Comparison of ENCODE assay signal across 3 cellular contexts in the genomic region with DNA sequence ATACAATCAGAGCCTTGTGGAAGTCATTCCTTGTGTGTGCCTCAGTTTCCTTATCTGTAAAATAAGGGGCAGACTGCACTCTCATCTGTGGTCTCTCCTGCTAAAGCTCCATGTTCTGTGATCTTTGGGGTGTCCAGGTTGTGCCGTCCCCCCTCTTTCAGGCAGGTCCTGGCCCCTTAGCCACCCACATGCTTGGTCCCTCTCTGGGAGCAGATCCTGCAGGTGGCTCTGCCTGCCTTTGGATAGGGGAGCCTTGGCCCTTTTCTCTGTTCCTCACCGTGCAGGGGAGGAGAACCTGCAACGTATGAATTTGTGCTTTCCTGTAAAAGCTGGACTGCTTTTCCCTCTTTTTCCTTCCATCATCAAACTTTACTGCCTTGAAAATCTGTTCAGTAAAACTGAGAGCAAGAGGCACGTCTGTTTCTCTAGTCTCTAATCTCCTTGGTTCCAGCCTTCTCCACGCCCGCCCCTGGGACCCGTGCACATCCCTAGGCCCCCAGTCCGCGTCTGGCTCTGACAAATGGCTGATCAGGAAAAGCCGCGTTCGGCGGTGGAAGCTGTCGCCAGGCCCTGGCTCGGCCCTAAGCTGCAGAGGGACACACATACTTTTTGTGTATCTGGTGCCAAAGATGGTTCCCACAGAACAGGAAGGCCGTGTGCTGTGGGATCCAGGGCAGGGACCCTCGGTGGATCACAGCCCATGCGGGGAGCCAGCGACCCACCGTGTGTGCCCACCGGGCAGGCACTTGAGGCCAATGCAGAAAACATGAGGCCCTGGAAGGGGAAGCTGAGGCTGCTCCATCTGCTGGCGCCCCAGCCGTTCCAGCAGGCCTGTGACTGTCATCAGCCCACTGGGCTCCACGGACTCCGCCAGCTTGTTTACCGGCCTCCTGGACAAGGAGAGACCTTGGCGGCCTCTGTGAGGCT.
TF ChIP-seq lines count a peak whose summit lies in the region.

No MANE protein-coding gene starts in this region.

TF ChIP-seq in SK-N-SH, 30 proteins besides CTCF, POLR2A, EP300 and RAD21 (continues in another document):
- TF ChIP-seq FOSL2 (IDR thresholded peaks at IDR 0.05; ENCODE audit: borderline replicate concordance, low read depth) (no peak), TAF1 (IDR thresholded peaks at IDR 0.05; ENCODE audit: borderline replicate concordance, low read depth, low read length) (no peak), GATA2 (CRISPR knock-in tag; IDR thresholded peaks at IDR 0.05) (no peak), NFIC (IDR thresholded peaks at IDR 0.05; ENCODE audit: borderline replicate concordance) (no peak), MXI1 (IDR thresholded peaks at IDR 0.05; ENCODE audit: low read depth, low read length) (no peak), TEAD4 (IDR thresholded peaks at IDR 0.05; ENCODE audit: borderline replicate concordance, insufficient read depth) (no peak), SMC3 (IDR thresholded peaks at IDR 0.05; ENCODE audit: low read depth, low read length) (no peak), POLR2AphosphoS5 (IDR thresholded peaks at IDR 0.05; ENCODE audit: low read depth, low read length) (no peak), PBX3 (IDR thresholded peaks at IDR 0.05) (no peak), CHD2 (IDR thresholded peaks at IDR 0.05; ENCODE audit: low read length, partially characterized antibody) (no peak), YY1 (IDR thresholded peaks at IDR 0.05; ENCODE audit: low read depth) (no peak), RCOR1 (IDR thresholded peaks at IDR 0.05; ENCODE audit: low read length) (no peak)
- TF ChIP-seq, protein P1, sequence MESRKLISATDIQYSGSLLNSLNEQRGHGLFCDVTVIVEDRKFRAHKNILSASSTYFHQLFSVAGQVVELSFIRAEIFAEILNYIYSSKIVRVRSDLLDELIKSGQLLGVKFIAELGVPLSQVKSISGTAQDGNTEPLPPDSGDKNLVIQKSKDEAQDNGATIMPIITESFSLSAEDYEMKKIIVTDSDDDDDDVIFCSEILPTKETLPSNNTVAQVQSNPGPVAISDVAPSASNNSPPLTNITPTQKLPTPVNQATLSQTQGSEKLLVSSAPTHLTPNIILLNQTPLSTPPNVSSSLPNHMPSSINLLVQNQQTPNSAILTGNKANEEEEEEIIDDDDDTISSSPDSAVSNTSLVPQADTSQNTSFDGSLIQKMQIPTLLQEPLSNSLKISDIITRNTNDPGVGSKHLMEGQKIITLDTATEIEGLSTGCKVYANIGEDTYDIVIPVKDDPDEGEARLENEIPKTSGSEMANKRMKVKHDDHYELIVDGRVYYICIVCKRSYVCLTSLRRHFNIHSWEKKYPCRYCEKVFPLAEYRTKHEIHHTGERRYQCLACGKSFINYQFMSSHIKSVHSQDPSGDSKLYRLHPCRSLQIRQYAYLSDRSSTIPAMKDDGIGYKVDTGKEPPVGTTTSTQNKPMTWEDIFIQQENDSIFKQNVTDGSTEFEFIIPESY (IDR thresholded peaks at IDR 0.05; ENCODE audit: borderline replicate concordance, low read depth), result no peak
- TF ChIP-seq, protein P2, sequence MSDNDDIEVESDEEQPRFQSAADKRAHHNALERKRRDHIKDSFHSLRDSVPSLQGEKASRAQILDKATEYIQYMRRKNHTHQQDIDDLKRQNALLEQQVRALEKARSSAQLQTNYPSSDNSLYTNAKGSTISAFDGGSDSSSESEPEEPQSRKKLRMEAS (IDR thresholded peaks at IDR 0.05; ENCODE audit: low read depth), result no peak

TF ChIP-seq in SK-N-SH treated with all-trans-retinoic acid at 6 μM for 48 hours, 23 proteins besides CTCF, POLR2A, EP300 and RAD21:
- TF ChIP-seq ISL1 (CRISPR knock-in tag; IDR thresholded peaks at IDR 0.05) (no peak), ZFP3 (CRISPR knock-in tag; IDR thresholded peaks at IDR 0.05) (no peak), ZFP30 (CRISPR knock-in tag; IDR thresholded peaks at IDR 0.05) (no peak)

TF ChIP-seq in K562, 482 proteins besides CTCF, POLR2A, EP300 and RAD21:
- TF ChIP-seq ZNF707 (CRISPR knock-in tag; conservative IDR thresholded peaks at IDR 0.05) (no peak), ZNF668 (CRISPR knock-in tag; IDR thresholded peaks at IDR 0.05) (no peak), SRF (CRISPR knock-in tag; IDR thresholded peaks at IDR 0.05) (no peak), FOXK1 (CRISPR knock-in tag; IDR thresholded peaks at IDR 0.05; ENCODE audit: borderline replicate concordance) (no peak), CREBBP (IDR thresholded peaks at IDR 0.05; ENCODE audit: low read depth, low read length) (no peak), ARID4B (CRISPR knock-in tag; IDR thresholded peaks at IDR 0.05) (no peak), CSDE1 (IDR thresholded peaks at IDR 0.05) (no peak), ZNF12 (CRISPR knock-in tag; IDR thresholded peaks at IDR 0.05) (no peak), E2F3 (CRISPR knock-in tag; IDR thresholded peaks at IDR 0.05) (no peak)
- TF ChIP-seq, protein P3, sequence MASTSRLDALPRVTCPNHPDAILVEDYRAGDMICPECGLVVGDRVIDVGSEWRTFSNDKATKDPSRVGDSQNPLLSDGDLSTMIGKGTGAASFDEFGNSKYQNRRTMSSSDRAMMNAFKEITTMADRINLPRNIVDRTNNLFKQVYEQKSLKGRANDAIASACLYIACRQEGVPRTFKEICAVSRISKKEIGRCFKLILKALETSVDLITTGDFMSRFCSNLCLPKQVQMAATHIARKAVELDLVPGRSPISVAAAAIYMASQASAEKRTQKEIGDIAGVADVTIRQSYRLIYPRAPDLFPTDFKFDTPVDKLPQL (IDR thresholded peaks at IDR 0.05; ENCODE audit: extremely low read depth, insufficient read length), result no peak
- TF ChIP-seq, protein P4, sequence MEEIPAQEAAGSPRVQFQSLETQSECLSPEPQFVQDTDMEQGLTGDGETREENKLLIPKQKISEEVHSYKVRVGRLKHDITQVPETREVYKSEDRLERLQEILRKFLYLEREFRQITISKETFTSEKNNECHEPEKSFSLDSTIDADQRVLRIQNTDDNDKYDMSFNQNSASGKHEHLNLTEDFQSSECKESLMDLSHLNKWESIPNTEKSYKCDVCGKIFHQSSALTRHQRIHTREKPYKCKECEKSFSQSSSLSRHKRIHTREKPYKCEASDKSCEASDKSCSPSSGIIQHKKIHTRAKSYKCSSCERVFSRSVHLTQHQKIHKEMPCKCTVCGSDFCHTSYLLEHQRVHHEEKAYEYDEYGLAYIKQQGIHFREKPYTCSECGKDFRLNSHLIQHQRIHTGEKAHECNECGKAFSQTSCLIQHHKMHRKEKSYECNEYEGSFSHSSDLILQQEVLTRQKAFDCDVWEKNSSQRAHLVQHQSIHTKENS (CRISPR knock-in tag; IDR thresholded peaks at IDR 0.05), result no peak
